ENCODE assay signal across 1 cellular context in genomic region chr6:16544521-16544920, GRCh38.
TF ChIP-seq lines count a peak whose summit lies in the region.

No MANE protein-coding gene starts in this region.

TF ChIP-seq in IMR-90, 13 proteins besides CTCF, POLR2A, EP300 and RAD21 (continued from another document):
- TF ChIP-seq ELK1 (IDR thresholded peaks at IDR 0.05; ENCODE audit: borderline replicate concordance, low read depth, low read length), result no peak
